ENCODE assay signal across 1 cellular context in the genomic region with DNA sequence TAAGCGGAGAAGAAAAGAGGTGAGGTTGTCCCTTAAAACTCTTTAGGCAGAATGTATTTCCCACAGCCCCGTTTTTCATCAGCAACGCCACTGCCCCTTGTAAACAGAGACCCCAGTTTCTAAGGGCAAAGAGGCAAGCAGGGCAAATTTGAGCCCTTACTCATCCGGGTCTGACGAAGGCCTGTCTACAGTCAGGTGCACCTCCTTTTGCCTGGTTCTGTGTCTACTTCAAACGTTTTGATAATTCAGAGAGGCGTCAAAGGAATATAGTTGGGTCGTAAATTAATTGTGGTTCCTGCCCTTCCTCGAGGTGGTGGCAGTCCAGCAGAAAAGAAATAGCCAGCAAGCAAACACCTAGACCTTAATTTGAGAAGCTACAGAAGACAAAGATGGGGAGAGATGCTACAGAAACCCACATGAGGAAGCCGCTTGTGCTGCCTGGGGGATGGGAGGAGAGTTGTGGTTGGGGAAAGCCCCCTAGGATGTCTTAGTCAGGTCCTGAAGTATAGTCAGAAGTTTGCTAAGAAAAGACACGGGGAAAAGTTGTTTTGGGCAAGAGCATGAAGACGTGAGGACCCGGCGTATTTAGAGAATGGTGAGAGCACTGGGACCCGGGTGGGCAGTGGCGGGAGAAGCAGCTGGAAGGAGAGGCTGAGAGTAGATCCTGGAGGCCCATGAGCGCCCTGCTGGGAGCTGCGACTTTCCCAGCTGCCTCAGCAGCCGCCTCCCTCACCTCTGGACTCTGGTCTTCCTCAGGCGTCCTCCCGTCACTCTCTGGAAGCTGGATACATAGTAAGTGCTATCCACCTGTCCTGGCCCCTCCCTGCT.
TF ChIP-seq lines count a peak whose summit lies in the region.

No MANE protein-coding gene starts in this region.

TF ChIP-seq in neural cell, 6 proteins besides CTCF, POLR2A, EP300 and RAD21 (continued from another document):
- TF ChIP-seq, protein P1, sequence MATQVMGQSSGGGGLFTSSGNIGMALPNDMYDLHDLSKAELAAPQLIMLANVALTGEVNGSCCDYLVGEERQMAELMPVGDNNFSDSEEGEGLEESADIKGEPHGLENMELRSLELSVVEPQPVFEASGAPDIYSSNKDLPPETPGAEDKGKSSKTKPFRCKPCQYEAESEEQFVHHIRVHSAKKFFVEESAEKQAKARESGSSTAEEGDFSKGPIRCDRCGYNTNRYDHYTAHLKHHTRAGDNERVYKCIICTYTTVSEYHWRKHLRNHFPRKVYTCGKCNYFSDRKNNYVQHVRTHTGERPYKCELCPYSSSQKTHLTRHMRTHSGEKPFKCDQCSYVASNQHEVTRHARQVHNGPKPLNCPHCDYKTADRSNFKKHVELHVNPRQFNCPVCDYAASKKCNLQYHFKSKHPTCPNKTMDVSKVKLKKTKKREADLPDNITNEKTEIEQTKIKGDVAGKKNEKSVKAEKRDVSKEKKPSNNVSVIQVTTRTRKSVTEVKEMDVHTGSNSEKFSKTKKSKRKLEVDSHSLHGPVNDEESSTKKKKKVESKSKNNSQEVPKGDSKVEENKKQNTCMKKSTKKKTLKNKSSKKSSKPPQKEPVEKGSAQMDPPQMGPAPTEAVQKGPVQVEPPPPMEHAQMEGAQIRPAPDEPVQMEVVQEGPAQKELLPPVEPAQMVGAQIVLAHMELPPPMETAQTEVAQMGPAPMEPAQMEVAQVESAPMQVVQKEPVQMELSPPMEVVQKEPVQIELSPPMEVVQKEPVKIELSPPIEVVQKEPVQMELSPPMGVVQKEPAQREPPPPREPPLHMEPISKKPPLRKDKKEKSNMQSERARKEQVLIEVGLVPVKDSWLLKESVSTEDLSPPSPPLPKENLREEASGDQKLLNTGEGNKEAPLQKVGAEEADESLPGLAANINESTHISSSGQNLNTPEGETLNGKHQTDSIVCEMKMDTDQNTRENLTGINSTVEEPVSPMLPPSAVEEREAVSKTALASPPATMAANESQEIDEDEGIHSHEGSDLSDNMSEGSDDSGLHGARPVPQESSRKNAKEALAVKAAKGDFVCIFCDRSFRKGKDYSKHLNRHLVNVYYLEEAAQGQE (IDR thresholded peaks at IDR 0.05; ENCODE audit: borderline replicate concordance): no peak
